Comparison of ENCODE assay signal across 8 cellular contexts in genomic region chr6:108565893-108566292, GRCh38. TPM values are rescaled to one million over a fixed set of nuclear protein-coding genes. Genes with fewer than 3 reads are reported as not detected.
DNase-seq lines count a peak whose midpoint lies in the region; ATAC-seq and TF ChIP-seq lines count a peak whose summit lies in the region.

No MANE protein-coding gene starts in this region.

- ATAC-seq in CD8-positive, alpha-beta T cell: no peak
- peak; percentile 43 for ATAC-seq in HG03025 (IDR thresholded peaks at IDR 0.05; ENCODE audit: low FRiP score, unreplicated experiment)
- ATAC-seq in activated B cell treated with CpG ODN at 0.5 μM for 24 hours (ENCODE audit: low read depth): peak; percentile 45
- ATAC-seq in GM21528 (IDR thresholded peaks at IDR 0.05; ENCODE audit: low FRiP score, unreplicated experiment): no peak
- no peak for ATAC-seq in GM18505 (IDR thresholded peaks at IDR 0.05; ENCODE audit: unreplicated experiment)

- TF ChIP-seq POLR2A in GM18505 (IDR thresholded peaks at IDR 0.05; ENCODE audit: borderline replicate concordance, extremely low read depth, insufficient read depth, insufficient read length): no peak

- H3K4me1 ChIP-seq in CD8-positive, alpha-beta T cell (ENCODE audit: insufficient read depth, low read length): peaks cover 44% of the 10 kb centered on the region
- peaks cover 0 to 76% of the 10 kb centered on the region in 2 donors for H3K4me1 ChIP-seq in right atrium auricular region

- intact Hi-C loops in CD8-positive, alpha-beta T cell (cut with DNase I, micrococcal nuclease): loop anchor here (1.0 to 10.0 kb wide), 6 partner anchors 10 to 919 kb away; partner anchors contain the start of gene ZBTB24 (in 1 of the 2)
- intact Hi-C loops in activated B cell treated with CpG ODN at 0.5 μM for 24 hours (cut with micrococcal nuclease): loop anchor here (1.0 to 5.0 kb wide), 9 partner anchors 8 to 744 kb away; partner anchors contain the start of gene SCML4

- no peaks in the 10 kb centered on the region for H3K9me3 Mint-ChIP-seq in CD8-positive, alpha-beta T cell
- H3K9me3 Mint-ChIP-seq in activated B cell treated with CpG ODN at 0.5 μM for 24 hours: no peaks in the 10 kb centered on the region
- H3K9me3 Mint-ChIP-seq in stimulated activated naive CD8-positive, alpha-beta T cell treated with anti-CD3 and anti-CD28 coated beads, Interleukin-15, Interleukin-2, amounts not matched to agents 100 ng/mL and 50 ng/mL, for 24 hours: no peaks in the 10 kb centered on the region

- no peak for TF ChIP-seq CTCF in CD8-positive, alpha-beta T cell (IDR thresholded peaks at IDR 0.05)
- TF ChIP-seq CTCF in activated B cell treated with CpG ODN at 0.5 μM for 24 hours (IDR thresholded peaks at IDR 0.05): no peak
- TF ChIP-seq CTCF in right atrium auricular region (IDR thresholded peaks at IDR 0.05): peak in 1 of 2 donors; percentile 33

- H3K9me3 ChIP-seq in CD8-positive, alpha-beta T cell (ENCODE audit: low read length): no peaks in the 10 kb centered on the region
- no peaks in the 10 kb centered on the region for H3K9me3 ChIP-seq in right atrium auricular region

- H3K36me3 ChIP-seq in CD8-positive, alpha-beta T cell (ENCODE audit: insufficient read depth, low read length): no peaks in the 10 kb centered on the region
- H3K36me3 ChIP-seq in right atrium auricular region: peaks cover 50% of the 10 kb centered on the region

- peaks cover 73% of the 10 kb centered on the region for H3K4me1 Mint-ChIP-seq in CD8-positive, alpha-beta T cell (ENCODE audit: low read depth)
- H3K4me1 Mint-ChIP-seq in activated B cell treated with CpG ODN at 0.5 μM for 24 hours: peaks cover 65% of the 10 kb centered on the region
- peaks cover 71% of the 10 kb centered on the region for H3K4me1 Mint-ChIP-seq in stimulated activated naive CD8-positive, alpha-beta T cell treated with anti-CD3 and anti-CD28 coated beads, Interleukin-15, Interleukin-2, amounts not matched to agents 100 ng/mL and 50 ng/mL, for 24 hours (ENCODE audit: low read depth)

- no peak for DNase-seq in CD8-positive, alpha-beta T cell
- no peak for DNase-seq in activated B cell treated with CpG ODN at 0.5 μM for 24 hours
- DNase-seq in right atrium auricular region (ENCODE audit: low spot score): peak; percentile 79
- DNase-seq in 8988T: no peak

- H3K4me3 ChIP-seq in CD8-positive, alpha-beta T cell (ENCODE audit: low read depth, low read length): no peak overlapping the region
- peak overlapping the region in 1 of 2 donors; percentile 85 for H3K4me3 ChIP-seq in right atrium auricular region

- H3K27me3 ChIP-seq in CD8-positive, alpha-beta T cell (ENCODE audit: insufficient read depth, low read length): no peaks in the 10 kb centered on the region
- H3K27me3 ChIP-seq in right atrium auricular region: no peaks in the 10 kb centered on the region

- POLR2A ChIA-PET in CD8-positive, alpha-beta T cell (lab: Charles Lee): interaction anchor here (0.6 to 1.0 kb wide), 2 partner anchors 11 to 529 kb away, joined by 3 to 4 read pairs; partner anchors contain the start of gene CEP57L1
- POLR2A ChIA-PET in activated B cell treated with CpG ODN at 0.5 μM for 24 hours (lab: Charles Lee): interaction anchor here (0.6 to 2.7 kb wide), 11 partner anchors 10 to 529 kb away, joined by 3 to 14 read pairs (median 4); partner anchors contain the start of genes ARMC2 and SESN1

- H3K27me3 Mint-ChIP-seq in CD8-positive, alpha-beta T cell (ENCODE audit: low read depth): no peaks in the 10 kb centered on the region
- H3K27me3 Mint-ChIP-seq in activated B cell treated with CpG ODN at 0.5 μM for 24 hours: no peaks in the 10 kb centered on the region
- peaks cover 7% of the 10 kb centered on the region for H3K27me3 Mint-ChIP-seq in stimulated activated naive CD8-positive, alpha-beta T cell treated with anti-CD3 and anti-CD28 coated beads, Interleukin-15, Interleukin-2, amounts not matched to agents 100 ng/mL and 50 ng/mL, for 24 hours

- peaks cover 40% of the 10 kb centered on the region for H3K36me3 Mint-ChIP-seq in CD8-positive, alpha-beta T cell
- H3K36me3 Mint-ChIP-seq in activated B cell treated with CpG ODN at 0.5 μM for 24 hours (ENCODE audit: low read depth): peaks cover 18% of the 10 kb centered on the region
- H3K36me3 Mint-ChIP-seq in stimulated activated naive CD8-positive, alpha-beta T cell treated with anti-CD3 and anti-CD28 coated beads, Interleukin-15, Interleukin-2, amounts not matched to agents 100 ng/mL and 50 ng/mL, for 24 hours (ENCODE audit: low read depth): peaks cover 27% of the 10 kb centered on the region

- H3K27ac Mint-ChIP-seq in CD8-positive, alpha-beta T cell: peak overlapping the region; percentile 75
- H3K27ac Mint-ChIP-seq in activated B cell treated with CpG ODN at 0.5 μM for 24 hours: peak overlapping the region; percentile 86
- H3K27ac Mint-ChIP-seq in stimulated activated naive CD8-positive, alpha-beta T cell treated with anti-CD3 and anti-CD28 coated beads, Interleukin-15, Interleukin-2, amounts not matched to agents 100 ng/mL and 50 ng/mL, for 24 hours: peak overlapping the region; percentile 79

- H3K4me3 Mint-ChIP-seq in CD8-positive, alpha-beta T cell: peak overlapping the region; percentile 12
- peak overlapping the region; percentile 70 for H3K4me3 Mint-ChIP-seq in activated B cell treated with CpG ODN at 0.5 μM for 24 hours
- peak overlapping the region; percentile 50 for H3K4me3 Mint-ChIP-seq in stimulated activated naive CD8-positive, alpha-beta T cell treated with anti-CD3 and anti-CD28 coated beads, Interleukin-15, Interleukin-2, amounts not matched to agents 100 ng/mL and 50 ng/mL, for 24 hours

- CTCF ChIA-PET in CD8-positive, alpha-beta T cell (lab: Charles Lee): interaction anchor here (0.9 to 1.7 kb wide), 2 partner anchors 24 to 505 kb away, joined by 3 to 5 read pairs; no protein-coding TSS in a partner anchor
- CTCF ChIA-PET in activated B cell treated with CpG ODN at 0.5 μM for 24 hours (lab: Charles Lee): interaction anchor here (0.7 to 1.9 kb wide), 7 partner anchors 24 to 507 kb away, joined by 3 to 11 read pairs (median 4); no protein-coding TSS in a partner anchor

- H3K27ac ChIP-seq in CD8-positive, alpha-beta T cell (ENCODE audit: low read depth, low read length): no peak overlapping the region
- H3K27ac ChIP-seq in right atrium auricular region: peak overlapping the region; percentile 99 to 100

RNA-seq across cellular contexts. Expression of gene FOXO3, which starts 5.2 kb away (rescaled TPM):
- total RNA-seq in CD8-positive, alpha-beta T cell: 10 to 100 TPM; 26.3 to 26.5 TPM
- total RNA-seq in activated B cell treated with CpG ODN at 0.5 μM for 24 hours (8.9 and 9.4 TPM in 2 replicates), right atrium auricular region (10 to 100 TPM; 54.5 to 60.9 TPM)

Comparison
In these comparisons a context has a peak if more than half of its experiments do, and no peak if none do; other contexts are left out.
1. ATAC-seq: peak in HG03025 (single experiment) and activated B cell treated with CpG ODN at 0.5 μM for 24 hours (single experiment); none in CD8-positive, alpha-beta T cell (single experiment), GM21528 (single experiment) and GM18505 (single experiment).
2. H3K4me3 Mint-ChIP-seq: peak in every context shown above with its lines; median percentile 70 in activated B cell treated with CpG ODN at 0.5 μM for 24 hours; 50 in stimulated activated naive CD8-positive, alpha-beta T cell treated with anti-CD3 and anti-CD28 coated beads, Interleukin-15, Interleukin-2, amounts not matched to agents 100 ng/mL and 50 ng/mL, for 24 hours; 12 in CD8-positive, alpha-beta T cell.
3. Peak in every context shown above with its lines, with median percentiles within 50 percentile points of each other: H3K27ac Mint-ChIP-seq.